Comparison of ENCODE assay signal across 9 cellular contexts in the genomic region with DNA sequence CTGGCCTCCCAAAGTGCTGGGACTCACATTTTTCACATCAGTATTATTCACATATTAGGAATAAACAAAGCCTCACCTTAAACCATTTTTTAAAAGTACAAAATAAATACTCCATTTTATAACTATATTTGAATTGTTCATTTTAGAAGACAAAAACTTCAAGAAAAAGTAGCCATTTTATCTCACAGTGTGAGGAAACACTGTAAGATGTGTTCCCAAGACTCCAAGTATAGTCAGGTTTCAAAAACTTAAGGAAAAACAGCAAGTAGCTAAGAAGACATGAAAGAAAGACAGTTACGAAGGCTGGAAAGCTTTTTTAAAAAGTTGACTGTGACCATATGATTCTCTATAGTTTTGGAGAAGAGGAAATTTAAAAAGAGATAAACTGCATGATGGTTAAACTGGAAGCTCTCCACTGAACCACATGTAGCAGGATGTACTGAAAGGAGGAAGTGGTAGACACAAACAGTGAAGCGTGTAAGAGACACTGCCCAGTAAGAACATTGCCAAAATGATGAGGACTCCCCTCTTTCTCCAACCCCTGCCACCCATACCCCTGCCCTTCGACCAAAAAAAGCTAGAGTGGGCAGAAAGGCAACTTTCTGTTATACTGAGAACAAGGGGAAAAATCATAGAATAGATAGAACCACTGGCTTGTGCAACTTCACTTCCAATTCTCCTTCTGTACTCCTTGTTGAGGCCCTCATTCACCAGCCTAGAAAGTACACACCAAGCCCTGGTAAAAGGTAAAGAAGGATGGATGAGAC. TPM values are rescaled to one million over a fixed set of nuclear protein-coding genes. Genes with fewer than 3 reads are reported as not detected.
DNase-seq lines count a peak whose midpoint lies in the region; ATAC-seq and TF ChIP-seq lines count a peak whose summit lies in the region.
"Had no signal": no experiment of that assay in that cellular context is flagged by ENCODE, and none has a peak within 500 bp of the region (broad histone marks: within the 10 kb centered on the region; RNA-seq: fewer than 3 reads in every experiment).

No MANE protein-coding gene starts in this region.

- peaks cover 13% of the 10 kb centered on the region for H3K4me1 ChIP-seq in OCI-LY3 (ENCODE audit: low read length)
- H3K4me1 ChIP-seq in spleen: peaks cover 6 to 36% (median 18%) of the 10 kb centered on the region in 6 donors
- peaks cover 0 to 4% (median 0%) of the 10 kb centered on the region in 4 donors for H3K4me1 ChIP-seq in tibial nerve

- no peaks in the 10 kb centered on the region for H3K9me3 ChIP-seq in OCI-LY3 (ENCODE audit: insufficient read depth, low read length)
- H3K9me3 ChIP-seq in spleen: no peaks in the 10 kb centered on the region
- no peaks in the 10 kb centered on the region for H3K9me3 ChIP-seq in tibial nerve

- peak; percentile 96 for ATAC-seq in HG02870 (IDR thresholded peaks at IDR 0.05; ENCODE audit: unreplicated experiment)

- no peaks in the 10 kb centered on the region for H4K20me1 ChIP-seq in OCI-LY3 (ENCODE audit: insufficient read depth, low read length)

- peaks cover 11% of the 10 kb centered on the region for H3K9me3 Mint-ChIP-seq in activated CD4-positive, alpha-beta T cell treated with anti-CD3 and anti-CD28 coated beads, Interleukin-2, amount 10 ng/mL, durations not matched to agents 24 days and 14 days

- TF ChIP-seq CTCF in OCI-LY3 (IDR thresholded peaks at IDR 0.05; ENCODE audit: low read depth, low read length) (no peak), spleen (IDR thresholded peaks at IDR 0.05 in 8 of 11, conservative IDR thresholded peaks at IDR 0.05 in 3 of 11) (no peak), tibial nerve (IDR thresholded peaks at IDR 0.05) (no peak), foreskin fibroblast (IDR thresholded peaks at IDR 0.05; ENCODE audit: low read depth, low read length) (no peak)

- no peak overlapping the region for H2AFZ ChIP-seq in OCI-LY3 (ENCODE audit: low read depth, low read length)

- H3K27me3 Mint-ChIP-seq in activated CD4-positive, alpha-beta T cell treated with anti-CD3 and anti-CD28 coated beads, Interleukin-2, amount 10 ng/mL, durations not matched to agents 24 days and 14 days: no peaks in the 10 kb centered on the region

- TF ChIP-seq EP300 in tibial nerve (IDR thresholded peaks at IDR 0.05): no peak

- H3K4me2 ChIP-seq in OCI-LY3 (ENCODE audit: low read length): peak overlapping the region; percentile 35
- H3K4me2 ChIP-seq: KMS-11 had no signal

- H3K4me3 Mint-ChIP-seq in activated CD4-positive, alpha-beta T cell treated with anti-CD3 and anti-CD28 coated beads, Interleukin-2, amount 10 ng/mL, durations not matched to agents 24 days and 14 days: peak overlapping the region; percentile 48

- peaks cover 34% of the 10 kb centered on the region for H3K4me1 Mint-ChIP-seq in activated CD4-positive, alpha-beta T cell treated with anti-CD3 and anti-CD28 coated beads, Interleukin-2, amount 10 ng/mL, durations not matched to agents 24 days and 14 days

- H3K27ac ChIP-seq in OCI-LY3 (ENCODE audit: low read length): peak overlapping the region; percentile 59
- H3K27ac ChIP-seq in spleen: peak overlapping the region; percentile 55 to 82 (median 74)
- H3K27ac ChIP-seq in tibial nerve: peak overlapping the region in 1 of 4 donors; percentile 47
- H3K27ac ChIP-seq: KMS-11 had no signal

- H3K4me3 ChIP-seq in OCI-LY3 (ENCODE audit: low read length) (no peak overlapping the region), spleen (no peak overlapping the region), tibial nerve (no peak overlapping the region), foreskin fibroblast (ENCODE audit: low read depth in 1 of 2, low read length in 2 of 2) (no peak overlapping the region)

- H3K27me3 ChIP-seq in OCI-LY3 (ENCODE audit: low read depth, low read length) (no peaks in the 10 kb centered on the region), spleen (replicated peaks in 1 of 7) (no peaks in the 10 kb centered on the region), tibial nerve (no peaks in the 10 kb centered on the region)

- no peaks in the 10 kb centered on the region for H3K79me2 ChIP-seq in OCI-LY3 (ENCODE audit: low read length)

- 26 to 44% (median 28%) methylated on average over 3 of the region's 3 CpGs for WGBS in spleen, 5 donors
- WGBS in tibial nerve, 2 donors: 84 to 91% methylated on average over 3 of the region's 3 CpGs

- no peak overlapping the region; the same call in 1 of the 2 replicates for H3K9ac ChIP-seq in OCI-LY3 (ENCODE audit: low read length)
- H3K9ac ChIP-seq: KMS-11 had no signal

- peak; percentile 78 for DNase-seq in activated CD4-positive, alpha-beta T cell treated with anti-CD3 and anti-CD28 coated beads, Interleukin-2, amount 10 ng/mL, durations not matched to agents 24 days and 14 days
- DNase-seq in activated CD4-positive, alpha-beta T cell treated with anti-CD3 and anti-CD28 coated beads, Interleukin-2, amount 50 U/mL, for 48 hours: no peak
- DNase-seq in spleen (no peak), NCI-H2107 treated with DMSO at 0.1 percent for 48 hours (lab: John Stamatoyannopoulos, UW; ENCODE audit: unreplicated experiment) (no peak), tibial nerve (ENCODE audit: low spot score in 2 of 2) (no peak), foreskin fibroblast (no peak)

- H3K36me3 ChIP-seq in OCI-LY3 (replicated peaks; ENCODE audit: low read depth, low read length): peaks cover 65% of the 10 kb centered on the region
- H3K36me3 ChIP-seq in spleen: peaks cover 8 to 99% (median 53%) of the 10 kb centered on the region in 6 donors
- peaks cover 6 to 95% (median 22%) of the 10 kb centered on the region in 3 donors for H3K36me3 ChIP-seq in tibial nerve

- peaks cover 60% of the 10 kb centered on the region for H3K36me3 Mint-ChIP-seq in activated CD4-positive, alpha-beta T cell treated with anti-CD3 and anti-CD28 coated beads, Interleukin-2, amount 10 ng/mL, durations not matched to agents 24 days and 14 days (ENCODE audit: low read depth)

- peak overlapping the region; percentile 89 for H3K27ac Mint-ChIP-seq in activated CD4-positive, alpha-beta T cell treated with anti-CD3 and anti-CD28 coated beads, Interleukin-2, amount 10 ng/mL, durations not matched to agents 24 days and 14 days

- TF ChIP-seq POLR2A in spleen (IDR thresholded peaks at IDR 0.05) (peak in 1 of 3 donors; percentile 5), tibial nerve (IDR thresholded peaks at IDR 0.05) (no peak)

- intact Hi-C loops in activated CD4-positive, alpha-beta T cell treated with anti-CD3 and anti-CD28 coated beads, Interleukin-2, amount 10 ng/mL, durations not matched to agents 24 days and 14 days (cut with micrococcal nuclease): no loop called here
- intact Hi-C loops in spleen (cut with DNase I; ENCODE audit: low total_unique reads): no loop called here

RNA-seq across cellular contexts. Expression of a gene that starts 6.2 kb away (rescaled TPM):
- 35.9 and 39.0 TPM in 2 replicates for total RNA-seq in activated CD4-positive, alpha-beta T cell treated with anti-CD3 and anti-CD28 coated beads, Interleukin-2, amount 10 ng/mL, durations not matched to agents 24 days and 14 days
- total RNA-seq in spleen (10 to 100 TPM; 35.1 to 43.4 (median 38.0) TPM), tibial nerve (10 to 100 TPM; 24.7 to 33.5 (median 33.0) TPM)
- polyA plus RNA-seq in spleen: 1 to 10 TPM; 7.5 to 7.7 (median 7.5) TPM

RNA-seq across cellular contexts. Expression of a gene that starts 21.8 kb away (rescaled TPM):
- 95.3 and 103 TPM in 2 replicates for total RNA-seq in activated CD4-positive, alpha-beta T cell treated with anti-CD3 and anti-CD28 coated beads, Interleukin-2, amount 10 ng/mL, durations not matched to agents 24 days and 14 days
- total RNA-seq in spleen (100 to 1,000 TPM in 1 of 7 donors, 10 to 100 TPM in 6; 61.3 to 101 (median 74.9) TPM), tibial nerve (10 to 100 TPM; 22.6 to 80.7 (median 50.8) TPM)
- polyA plus RNA-seq in spleen: 10 to 100 TPM; 50.2 to 58.4 (median 56.5) TPM

RNA-seq across cellular contexts. Expression of a gene that starts 26.4 kb away (rescaled TPM):
- total RNA-seq in activated CD4-positive, alpha-beta T cell treated with anti-CD3 and anti-CD28 coated beads, Interleukin-2, amount 10 ng/mL, durations not matched to agents 24 days and 14 days: 118 and 122 TPM in 2 replicates
- total RNA-seq in spleen: 100 to 1,000 TPM; 107 to 148 (median 128) TPM
- polyA plus RNA-seq in spleen: 100 to 1,000 TPM; 106 to 126 (median 124) TPM
- total RNA-seq in tibial nerve: 100 to 1,000 TPM; 113 to 153 (median 133) TPM

RNA-seq across cellular contexts. Expression of a gene that starts 44.9 kb away (rescaled TPM):
- total RNA-seq in activated CD4-positive, alpha-beta T cell treated with anti-CD3 and anti-CD28 coated beads, Interleukin-2, amount 10 ng/mL, durations not matched to agents 24 days and 14 days: 12.6 and 13.5 TPM in 2 replicates
- total RNA-seq in spleen (10 to 100 TPM; 20.5 to 30.9 (median 29.2) TPM), tibial nerve (10 to 100 TPM; 27.2 to 55.9 (median 37.1) TPM)
- polyA plus RNA-seq in spleen: 10 to 100 TPM in 2 of 3 donors, 1 to 10 TPM in 1; 9.2 to 14.8 (median 14.4) TPM
